In the genomic region with DNA sequence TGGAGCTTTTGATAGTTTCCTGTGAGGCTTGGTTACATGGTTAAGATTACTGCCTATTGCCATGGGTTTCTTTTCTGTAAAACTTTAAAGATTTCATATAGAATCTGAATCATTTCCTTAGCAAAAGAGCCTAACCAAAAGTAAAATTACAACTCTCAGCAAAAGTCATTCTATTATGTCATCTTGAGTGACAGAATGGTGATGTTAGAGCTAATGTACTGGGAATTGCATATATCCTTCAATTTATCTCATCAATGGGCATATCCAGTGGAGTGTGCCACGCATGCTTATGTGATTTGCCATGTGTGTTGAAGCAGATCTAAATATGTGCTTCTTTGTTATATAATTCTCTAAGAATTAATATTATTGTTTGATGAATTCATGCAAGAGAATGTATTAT, we compare ENCODE assay signal across 23 cellular contexts.
"Had no signal": no experiment of that assay in that cellular context is flagged by ENCODE, and none has a peak within 500 bp of the region (broad histone marks: within the 10 kb centered on the region; RNA-seq: fewer than 3 reads in every experiment).

No MANE protein-coding gene starts in this region.

- DNase-seq: colonic mucosa; cortex of kidney; dermis blood vessel endothelial cell; dorsolateral prefrontal cortex; effector CD4-positive, alpha-beta T cell; effector CD8-positive, alpha-beta T cell; effector memory CD4-positive, alpha-beta T cell; effector memory CD8-positive, alpha-beta T cell; endodermal cell; erythroblast; esophagus squamous epithelium; foreskin fibroblast; foreskin keratinocyte; foreskin melanocyte; gastrocnemius medialis; glutamatergic neuron; head of caudate nucleus; heart left ventricle; heart right ventricle had no signal

- H3K9me3 ChIP-seq: colonic mucosa, esophagus muscularis mucosa, esophagus squamous epithelium, gastrocnemius medialis, gastroesophageal sphincter, heart right ventricle had no signal

- H3K4me3 ChIP-seq: colonic mucosa, coronary artery, dorsolateral prefrontal cortex, esophagus muscularis mucosa, esophagus squamous epithelium, gastrocnemius medialis, gastroesophageal sphincter, heart left ventricle, heart right ventricle had no signal

- H3K27ac ChIP-seq: colonic mucosa, coronary artery, dorsolateral prefrontal cortex, epithelial cell of prostate, esophagus muscularis mucosa, esophagus squamous epithelium, foreskin keratinocyte, gastrocnemius medialis, gastroesophageal sphincter, heart left ventricle, heart right ventricle had no signal

- H3K27me3 ChIP-seq: colonic mucosa, dorsolateral prefrontal cortex, esophagus muscularis mucosa, esophagus squamous epithelium, gastrocnemius medialis, gastroesophageal sphincter, heart left ventricle, heart right ventricle had no signal

- H3K36me3 ChIP-seq: colonic mucosa, esophagus muscularis mucosa, esophagus squamous epithelium, gastrocnemius medialis, gastroesophageal sphincter, heart left ventricle, heart right ventricle had no signal
